In the genomic region with DNA sequence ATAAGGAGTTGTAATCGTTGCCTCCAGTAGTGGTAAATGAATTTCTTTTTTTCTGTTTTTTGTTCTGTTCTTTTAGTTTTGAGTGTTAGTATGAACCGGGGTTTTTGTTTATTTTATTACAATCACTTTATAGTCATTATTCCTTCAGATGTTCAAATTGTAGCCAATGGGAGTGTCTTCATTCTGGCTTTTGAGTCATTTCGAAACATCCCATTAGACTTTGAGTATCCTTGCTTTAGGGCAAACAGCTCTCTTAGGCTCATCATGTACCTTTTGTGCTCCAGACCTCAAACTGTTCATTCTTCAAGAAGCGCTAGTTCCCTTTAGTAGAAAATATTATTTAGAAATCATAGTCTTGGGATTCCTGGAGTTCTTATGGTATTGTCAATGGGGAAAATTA, we compare ENCODE assay signal across 31 cellular contexts. TPM values are rescaled to one million over a fixed set of nuclear protein-coding genes. Genes with fewer than 3 reads are reported as not detected.
"Had no signal": no experiment of that assay in that cellular context is flagged by ENCODE, and none has a peak within 500 bp of the region (broad histone marks: within the 10 kb centered on the region; RNA-seq: fewer than 3 reads in every experiment).

No MANE protein-coding gene starts in this region.

- H3K36me3 ChIP-seq: esophagus muscularis mucosa, gastrocnemius medialis, heart left ventricle, neural progenitor cell, right lobe of liver, suprapubic skin, vagina had no signal

- H3K27ac Mint-ChIP-seq: naive thymus-derived CD4-positive, alpha-beta T cell; nephron; neural progenitor cell; progenitor cell of endocrine pancreas; stimulated activated naive CD8-positive, alpha-beta T cell treated with anti-CD3 and anti-CD28 coated beads, Interleukin-15, amount 100 ng/mL, for 72 hours had no signal

- H3K9me3 ChIP-seq: gastrocnemius medialis, right lobe of liver, suprapubic skin, vagina had no signal

- H3K27me3 ChIP-seq: esophagus muscularis mucosa, gastrocnemius medialis, heart left ventricle, hepatocyte, neural progenitor cell, right lobe of liver, suprapubic skin, vagina had no signal

- H3K4me3 ChIP-seq: dorsolateral prefrontal cortex, esophagus muscularis mucosa, gastrocnemius medialis, heart left ventricle, hepatocyte, lung, neural progenitor cell, right lobe of liver, suprapubic skin, vagina had no signal

- H3K4me1 ChIP-seq: esophagus muscularis mucosa, gastrocnemius medialis, heart left ventricle, parathyroid adenoma, right lobe of liver, suprapubic skin, vagina had no signal

- H3K4me1 Mint-ChIP-seq: naive thymus-derived CD4-positive, alpha-beta T cell; stimulated activated naive CD8-positive, alpha-beta T cell treated with anti-CD3 and anti-CD28 coated beads, Interleukin-15, amount 100 ng/mL, for 72 hours had no signal

- H3K4me3 Mint-ChIP-seq: naive thymus-derived CD4-positive, alpha-beta T cell; nephron; neural progenitor cell; stimulated activated naive CD8-positive, alpha-beta T cell treated with anti-CD3 and anti-CD28 coated beads, Interleukin-15, amount 100 ng/mL, for 72 hours had no signal

- H3K27ac ChIP-seq: dorsolateral prefrontal cortex, esophagus muscularis mucosa, gastrocnemius medialis, heart left ventricle, hepatocyte, neural progenitor cell, parathyroid adenoma, right lobe of liver, suprapubic skin, vagina had no signal

- H3K27me3 Mint-ChIP-seq: progenitor cell of endocrine pancreas had no signal

- ATAC-seq: gastrocnemius medialis; heart left ventricle; left lobe of liver; naive thymus-derived CD4-positive, alpha-beta T cell; right lobe of liver; stimulated activated naive CD8-positive, alpha-beta T cell treated with anti-CD3 and anti-CD28 coated beads, Interleukin-15, amount 100 ng/mL, for 72 hours had no signal

- DNase-seq: dorsolateral prefrontal cortex; effector CD4-positive, alpha-beta T cell; gastrocnemius medialis; heart left ventricle; kidney; mesenchymal stem cell; midbrain; naive thymus-derived CD4-positive, alpha-beta T cell; right lobe of liver; small intestine; stimulated activated CD4-positive, alpha-beta T cell treated with anti-CD3 and anti-CD28 coated beads, Interleukin-15, amount 100 ng/mL, for 24 hours; stimulated activated CD4-positive, alpha-beta T cell treated with anti-CD3 and anti-CD28 coated beads, Interleukin-2, amount 100 ng/mL, for 48 hours; stimulated activated naive CD4-positive, alpha-beta T cell; stimulated activated naive CD8-positive, alpha-beta T cell treated with anti-CD3 and anti-CD28 coated beads, Interleukin-15, amount 100 ng/mL, for 72 hours; trophoblast cell had no signal

- H3K36me3 Mint-ChIP-seq: naive thymus-derived CD4-positive, alpha-beta T cell had no signal

RNA-seq across cellular contexts. Expression of gene PAX3, which starts 54.2 kb away (rescaled TPM):
- total RNA-seq: epithelial cell of proximal tubule; esophagus muscularis mucosa; fibroblast of villous mesenchyme; hepatocyte; kidney; left lobe of liver; liver; lung; mucosa of gallbladder; naive thymus-derived CD4-positive, alpha-beta T cell; osteoblast; progenitor cell of endocrine pancreas; right lobe of liver; ureter; vagina had no signal
